ENCODE assay signal across 35 cellular contexts in the genomic region with DNA sequence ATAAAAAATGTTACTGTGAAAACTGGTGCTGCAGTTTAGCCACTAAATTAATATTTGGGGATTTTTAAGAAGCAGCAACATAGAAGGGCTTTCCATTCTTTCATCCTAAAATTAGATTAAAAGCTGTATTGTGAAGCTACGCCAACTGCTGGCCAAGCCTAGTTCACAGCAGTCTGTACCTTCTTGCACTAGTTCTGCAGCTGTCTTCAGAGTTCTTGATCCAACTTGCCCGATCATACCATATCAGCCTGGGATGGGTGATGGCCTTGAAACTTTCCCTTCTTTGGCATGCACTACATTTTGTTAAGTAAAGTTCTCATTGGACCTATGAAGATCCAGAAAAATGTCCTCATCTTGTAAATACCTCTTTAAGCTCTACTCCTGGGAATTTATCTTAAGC. TPM values are rescaled to one million over a fixed set of nuclear protein-coding genes. Genes with fewer than 3 reads are reported as not detected.
DNase-seq lines count a peak whose midpoint lies in the region; ATAC-seq and TF ChIP-seq lines count a peak whose summit lies in the region.
"Had no signal": no experiment of that assay in that cellular context is flagged by ENCODE, and none has a peak within 500 bp of the region (broad histone marks: within the 10 kb centered on the region; RNA-seq: fewer than 3 reads in every experiment).

No MANE protein-coding gene starts in this region.

- intact Hi-C loops in Panc1 (cut with micrococcal nuclease; ENCODE audit: unreplicated experiment) (no loop called here), PC-9 (cut with micrococcal nuclease; ENCODE audit: unreplicated experiment) (no loop called here)

- H3K36me3 Mint-ChIP-seq in activated CD8-positive, alpha-beta memory T cell treated with anti-CD3 and anti-CD28 coated beads, Interleukin-2, amount 10 ng/mL, durations not matched to agents 7 days and 5 days = no peaks in the 10 kb centered on the region
- H3K36me3 Mint-ChIP-seq: activated naive CD4-positive, alpha-beta T cell treated with anti-CD3 and anti-CD28 coated beads, Interleukin-2, amount 50 U/mL, for 24 hours; mesothelial cell of epicardium; naive thymus-derived CD4-positive, alpha-beta T cell had no signal

- H3K27me3 ChIP-seq in Panc1 (ENCODE audit: control insufficient read depth, insufficient read depth, low read length) = peaks cover 2% of the 10 kb centered on the region; the same call in 1 of the 2 replicates
- no peaks in the 10 kb centered on the region for H3K27me3 ChIP-seq in PC-9 (ENCODE audit: insufficient read depth, low read depth)
- H3K27me3 ChIP-seq: colonic mucosa, heart left ventricle, tibial nerve had no signal

- H3K36me3 ChIP-seq in Panc1 (ENCODE audit: control insufficient read depth, insufficient read depth, low read length) (no peaks in the 10 kb centered on the region), PC-9 (ENCODE audit: low read depth) (no peaks in the 10 kb centered on the region)
- H3K36me3 ChIP-seq: colonic mucosa, heart left ventricle, tibial nerve had no signal

- no peaks in the 10 kb centered on the region for H3K9me3 Mint-ChIP-seq in activated CD8-positive, alpha-beta memory T cell treated with anti-CD3 and anti-CD28 coated beads, Interleukin-2, amount 10 ng/mL, durations not matched to agents 7 days and 5 days (ENCODE audit: low read depth)
- H3K9me3 Mint-ChIP-seq: activated CD8-positive, alpha-beta T cell treated with anti-CD3 and anti-CD28 coated beads for 36 hours; activated naive CD4-positive, alpha-beta T cell treated with anti-CD3 and anti-CD28 coated beads, Interleukin-2, amount 50 U/mL, for 24 hours; activated T-helper 17 cell treated with anti-CD3 and anti-CD28 coated beads, Interleukin-2, amount 50 U/mL, for 72 hours; GM23338; mesothelial cell of epicardium; naive thymus-derived CD4-positive, alpha-beta T cell had no signal

- no peaks in the 10 kb centered on the region for H3K9me3 ChIP-seq in Panc1 (ENCODE audit: control insufficient read depth, insufficient read depth, low read depth, low read length)
- H3K9me3 ChIP-seq in PC-9 (ENCODE audit: insufficient read depth, low read depth) = no peaks in the 10 kb centered on the region
- H3K9me3 ChIP-seq: colonic mucosa, heart left ventricle, psoas muscle, tibial nerve had no signal

- H3K27ac ChIP-seq in Panc1 (ENCODE audit: low read length) (no peak overlapping the region), PC-9 (no peak overlapping the region)
- H3K27ac ChIP-seq: 22Rv1, colonic mucosa, heart left ventricle, tibial nerve had no signal

- peak; percentile 22; the same call in 1 of the 2 replicates for TF ChIP-seq CTCF in Panc1 (IDR thresholded peaks at IDR 0.05)
- TF ChIP-seq CTCF in PC-9 (conservative IDR thresholded peaks at IDR 0.05) = no peak

- no TSS peak for BruUV-seq in Panc1 (replicated peaks; lab: Mats Ljungman, UMichigan)
- BruUV-seq in PC-9 (replicated peaks; lab: Mats Ljungman, UMichigan) = no TSS peak

- POLR2A ChIA-PET in Panc1 (lab: Charles Lee) = no interaction called here
- POLR2A ChIA-PET in PC-9 (lab: Charles Lee; ENCODE audit: unreplicated experiment) = no interaction called here

- H3K4me3 ChIP-seq in Panc1 (ENCODE audit: low read depth in 2 of 2, low read length in 2 of 2) (no peak overlapping the region), PC-9 (no peak overlapping the region)
- H3K4me3 ChIP-seq: colonic mucosa, GM23338, heart left ventricle, psoas muscle, tibial nerve had no signal

- H3K27ac Mint-ChIP-seq in activated CD8-positive, alpha-beta memory T cell treated with anti-CD3 and anti-CD28 coated beads, Interleukin-2, amount 10 ng/mL, durations not matched to agents 7 days and 5 days = no peak overlapping the region
- H3K27ac Mint-ChIP-seq: activated CD8-positive, alpha-beta T cell treated with anti-CD3 and anti-CD28 coated beads for 36 hours; activated naive CD4-positive, alpha-beta T cell treated with anti-CD3 and anti-CD28 coated beads, Interleukin-2, amount 50 U/mL, for 24 hours; activated T-helper 17 cell treated with anti-CD3 and anti-CD28 coated beads, Interleukin-2, amount 50 U/mL, for 72 hours; GM23338; mesothelial cell of epicardium had no signal

- CTCF ChIA-PET in Panc1 (lab: Charles Lee) = no interaction called here
- CTCF ChIA-PET in PC-9 (lab: Charles Lee) = no interaction called here
- CTCF ChIA-PET in activated CD8-positive, alpha-beta memory T cell treated with anti-CD3 and anti-CD28 coated beads, Interleukin-2, amount 10 ng/mL, durations not matched to agents 7 days and 5 days (lab: Charles Lee) = no interaction called here

- no peak for ATAC-seq in Panc1
- no peak for ATAC-seq in activated CD8-positive, alpha-beta memory T cell treated with anti-CD3 and anti-CD28 coated beads, Interleukin-2, amount 10 ng/mL, durations not matched to agents 7 days and 5 days
- ATAC-seq: activated CD8-positive, alpha-beta T cell treated with anti-CD3 and anti-CD28 coated beads for 36 hours; activated T-helper 17 cell treated with anti-CD3 and anti-CD28 coated beads, Interleukin-2, amount 50 U/mL, for 72 hours; GM23338; heart left ventricle; left ventricle myocardium superior; naive thymus-derived CD4-positive, alpha-beta T cell had no signal

- no peak overlapping the region for H3K4me2 ChIP-seq in PC-9
- H3K4me2 ChIP-seq: GM23338 had no signal

- H3K27me3 Mint-ChIP-seq in activated CD8-positive, alpha-beta memory T cell treated with anti-CD3 and anti-CD28 coated beads, Interleukin-2, amount 10 ng/mL, durations not matched to agents 7 days and 5 days = peaks cover 26% of the 10 kb centered on the region

- H3F3A ChIP-seq in PC-9 (ENCODE audit: insufficient read depth, low read depth) = no peaks in the 10 kb centered on the region

- in situ Hi-C loops in Panc1 (cut with HindIII; ENCODE audit: low pct_unique_long_range_greater_than_20kb, low sequenced_read_pairs) = no loop called here

- H2AFZ ChIP-seq in PC-9 = no peak overlapping the region
- H2AFZ ChIP-seq: GM23338 had no signal

- no peaks in the 10 kb centered on the region for H3K4me1 Mint-ChIP-seq in activated CD8-positive, alpha-beta memory T cell treated with anti-CD3 and anti-CD28 coated beads, Interleukin-2, amount 10 ng/mL, durations not matched to agents 7 days and 5 days
- H3K4me1 Mint-ChIP-seq: activated naive CD4-positive, alpha-beta T cell treated with anti-CD3 and anti-CD28 coated beads, Interleukin-2, amount 50 U/mL, for 24 hours; activated T-helper 17 cell treated with anti-CD3 and anti-CD28 coated beads, Interleukin-2, amount 50 U/mL, for 72 hours; GM23338; mesothelial cell of epicardium; naive thymus-derived CD4-positive, alpha-beta T cell had no signal

- no peak overlapping the region for H3K4me3 Mint-ChIP-seq in activated CD8-positive, alpha-beta memory T cell treated with anti-CD3 and anti-CD28 coated beads, Interleukin-2, amount 10 ng/mL, durations not matched to agents 7 days and 5 days
- H3K4me3 Mint-ChIP-seq: activated CD8-positive, alpha-beta T cell treated with anti-CD3 and anti-CD28 coated beads for 36 hours; activated naive CD4-positive, alpha-beta T cell treated with anti-CD3 and anti-CD28 coated beads, Interleukin-2, amount 50 U/mL, for 24 hours; activated T-helper 17 cell treated with anti-CD3 and anti-CD28 coated beads, Interleukin-2, amount 50 U/mL, for 72 hours; GM23338; mesothelial cell of epicardium; naive thymus-derived CD4-positive, alpha-beta T cell had no signal

- peak; percentile 6 for DNase-seq in DMS 273 (lab: John Stamatoyannopoulos, UW; ENCODE audit: unreplicated experiment)
- DNase-seq in DMS 273 treated with DMSO at 0.1 percent for 48 hours (lab: John Stamatoyannopoulos, UW) = no peak
- DNase-seq in Panc1 (ENCODE audit: low read depth, low spot score) = no peak
- peak; percentile 4 for DNase-seq in fibroblast of peridontal ligament (ENCODE audit: extremely low read depth)
- DNase-seq in PC-9 = no peak
- DNase-seq in SHP77 (lab: John Stamatoyannopoulos, UW) = no peak
- DNase-seq in activated CD8-positive, alpha-beta memory T cell treated with anti-CD3 and anti-CD28 coated beads, Interleukin-2, amount 10 ng/mL, durations not matched to agents 7 days and 5 days = no peak
- DNase-seq in NCI-H1930 (lab: John Stamatoyannopoulos, UW) = no peak
- DNase-seq: activated CD8-positive, alpha-beta T cell treated with anti-CD3 and anti-CD28 coated beads for 36 hours; amygdala; C1 segment of cervical spinal cord; colonic mucosa; DMS79; effector CD8-positive, alpha-beta T cell; erythroblast; GDM1; heart left ventricle; IMR-90; islet precursor cell; left ventricle myocardium superior; naive thymus-derived CD4-positive, alpha-beta T cell; NCI-H1092 treated with DMSO at 0.1 percent for 48 hours; NCI-H1694 treated with DMSO at 0.1 percent for 48 hours; NCI-H2171 treated with DMSO at 0.1 percent for 48 hours; NCI-H510A; nucleus accumbens; psoas muscle; SIG-M5; stimulated activated CD4-positive, alpha-beta T cell treated with anti-CD3 and anti-CD28 coated beads, Interleukin-4, amount 100 ng/mL, for 4 hours had no signal

- no peaks in the 10 kb centered on the region for H3K9me2 ChIP-seq in PC-9 (ENCODE audit: insufficient read depth)

- H3K79me2 ChIP-seq in PC-9 (ENCODE audit: low read depth) = no peaks in the 10 kb centered on the region

- no peaks in the 10 kb centered on the region for H4K20me1 ChIP-seq in PC-9 (ENCODE audit: insufficient read depth)

- H3K4me1 ChIP-seq in Panc1 (ENCODE audit: control insufficient read depth, insufficient read depth, low read length) (no peaks in the 10 kb centered on the region), PC-9 (replicated peaks; ENCODE audit: insufficient read depth) (no peaks in the 10 kb centered on the region)
- H3K4me1 ChIP-seq: colonic mucosa, tibial nerve had no signal

RNA-seq across cellular contexts. Expression of a gene that starts 20.3 kb away (rescaled TPM):
- total RNA-seq in Panc1 (2021; ENCODE audit: unreplicated experiment) = 11.0 TPM
- polyA plus RNA-seq in Panc1 (2012; ENCODE audit: insufficient read length) = 4.7 TPM
- 5.7 and 8.1 TPM in 2 replicates for total RNA-seq in PC-9 (2021)
- total RNA-seq in activated CD8-positive, alpha-beta memory T cell treated with anti-CD3 and anti-CD28 coated beads, Interleukin-2, amount 10 ng/mL, durations not matched to agents 7 days and 5 days = 1 to 10 TPM; 6.2 to 7.8 TPM

RNA-seq across cellular contexts. Expression of a gene that starts 36.1 kb away (rescaled TPM):
- total RNA-seq in Panc1 (2021; ENCODE audit: unreplicated experiment) = 48.1 TPM
- 3.7 TPM for polyA plus RNA-seq in Panc1 (2012; ENCODE audit: insufficient read length)
- total RNA-seq in PC-9 (2021) = 14.1 and 34.5 TPM in 2 replicates
- 10 to 100 TPM; 87.5 to 92.8 TPM for total RNA-seq in activated CD8-positive, alpha-beta memory T cell treated with anti-CD3 and anti-CD28 coated beads, Interleukin-2, amount 10 ng/mL, durations not matched to agents 7 days and 5 days

Comparison
In these comparisons a context has a peak if more than half of its experiments do, and no peak if none do; other contexts are left out.
1. DNase-seq: peak in DMS 273 (single experiment) and fibroblast of peridontal ligament (single experiment); none in DMS 273 treated with DMSO at 0.1 percent for 48 hours (single experiment), Panc1 (single experiment), PC-9 (0 of 2), SHP77 (0 of 2), activated CD8-positive, alpha-beta memory T cell treated with anti-CD3 and anti-CD28 coated beads, Interleukin-2, amount 10 ng/mL, durations not matched to agents 7 days and 5 days (single experiment) and NCI-H1930 (0 of 2).